In genomic region chr17:68458260-68459029, GRCh38 we compare ENCODE assay signal across 8 cellular contexts. TPM values are rescaled to one million over a fixed set of nuclear protein-coding genes. Genes with fewer than 3 reads are reported as not detected.
DNase-seq lines count a peak whose midpoint lies in the region; ATAC-seq and TF ChIP-seq lines count a peak whose summit lies in the region.

No MANE protein-coding gene starts in this region.

- H3K36me3 ChIP-seq in HAP-1 (replicated peaks) (no peaks in the 10 kb centered on the region), gastroesophageal sphincter (no peaks in the 10 kb centered on the region)

- no peaks in the 10 kb centered on the region for H3K36me3 Mint-ChIP-seq in T-helper 17 cell (ENCODE audit: low read depth)
- peaks cover 6% of the 10 kb centered on the region for H3K36me3 Mint-ChIP-seq in stimulated activated effector memory CD8-positive, alpha-beta T cell treated with anti-CD3 and anti-CD28 coated beads, Interleukin-12 subunit alpha, Interleukin-12 subunit beta, amount 100 ng/mL, for 72 hours

- ATAC-seq in T-helper 17 cell (no peak), gastroesophageal sphincter (no peak), GM21367 (IDR thresholded peaks at IDR 0.05; ENCODE audit: unreplicated experiment) (no peak), HG03354 (IDR thresholded peaks at IDR 0.05; ENCODE audit: poor library complexity, severe bottlenecking, unreplicated experiment) (no peak), HG03457 (IDR thresholded peaks at IDR 0.05; ENCODE audit: unreplicated experiment) (no peak)
- ATAC-seq in stimulated activated effector memory CD8-positive, alpha-beta T cell treated with anti-CD3 and anti-CD28 coated beads, Interleukin-12 subunit alpha, Interleukin-12 subunit beta, amount 100 ng/mL, for 72 hours: peak; percentile 7

- H3K9me3 ChIP-seq in HAP-1 (no peaks in the 10 kb centered on the region), T-helper 17 cell (ENCODE audit: control insufficient read depth, low read length, poor library complexity, severe bottlenecking) (no peaks in the 10 kb centered on the region), gastroesophageal sphincter (no peaks in the 10 kb centered on the region)

- H3K27me3 Mint-ChIP-seq in T-helper 17 cell: no peaks in the 10 kb centered on the region

- no peak for TF ChIP-seq POLR2A in gastroesophageal sphincter (IDR thresholded peaks at IDR 0.05)

- H3K27me3 ChIP-seq in HAP-1 (ENCODE audit: low read depth) (no peaks in the 10 kb centered on the region), gastroesophageal sphincter (no peaks in the 10 kb centered on the region)

- H3K9me3 Mint-ChIP-seq in stimulated activated effector memory CD8-positive, alpha-beta T cell treated with anti-CD3 and anti-CD28 coated beads, Interleukin-12 subunit alpha, Interleukin-12 subunit beta, amount 100 ng/mL, for 72 hours: no peaks in the 10 kb centered on the region

- H3K4me3 ChIP-seq in HAP-1: peak overlapping the region; percentile 26
- peak overlapping the region; percentile 49 to 92 for H3K4me3 ChIP-seq in gastroesophageal sphincter

- in situ Hi-C loops in HAP-1 (cut with MboI; ENCODE audit: low sequenced_read_pairs): no loop called here

- no peak for TF ChIP-seq EP300 in gastroesophageal sphincter (IDR thresholded peaks at IDR 0.05)

- H3K27ac Mint-ChIP-seq in T-helper 17 cell: peak overlapping the region; percentile 86
- peak overlapping the region; percentile 67 for H3K27ac Mint-ChIP-seq in stimulated activated effector memory CD8-positive, alpha-beta T cell treated with anti-CD3 and anti-CD28 coated beads, Interleukin-12 subunit alpha, Interleukin-12 subunit beta, amount 100 ng/mL, for 72 hours

- peaks cover 31% of the 10 kb centered on the region for H3K4me1 ChIP-seq in HAP-1
- H3K4me1 ChIP-seq in gastroesophageal sphincter: peaks cover 0 to 46% (median 9%) of the 10 kb centered on the region in 3 donors

- peaks cover 35% of the 10 kb centered on the region for H3K4me1 Mint-ChIP-seq in T-helper 17 cell
- H3K4me1 Mint-ChIP-seq in stimulated activated effector memory CD8-positive, alpha-beta T cell treated with anti-CD3 and anti-CD28 coated beads, Interleukin-12 subunit alpha, Interleukin-12 subunit beta, amount 100 ng/mL, for 72 hours: peaks cover 65% of the 10 kb centered on the region

- H3K27ac ChIP-seq in gastroesophageal sphincter: peak overlapping the region; percentile 64 to 99 (median 95)

- no peak for TF ChIP-seq CTCF in gastroesophageal sphincter (IDR thresholded peaks at IDR 0.05)

- H3K4me3 Mint-ChIP-seq in T-helper 17 cell: peak overlapping the region; percentile 87
- H3K4me3 Mint-ChIP-seq in stimulated activated effector memory CD8-positive, alpha-beta T cell treated with anti-CD3 and anti-CD28 coated beads, Interleukin-12 subunit alpha, Interleukin-12 subunit beta, amount 100 ng/mL, for 72 hours: peak overlapping the region; percentile 90

- no peak for DNase-seq in HAP-1 (ENCODE audit: low spot score in 2 of 2)
- no peak for DNase-seq in T-helper 17 cell
- peak in 1 of 2 donors; percentile 61 for DNase-seq in stimulated activated effector memory CD8-positive, alpha-beta T cell treated with anti-CD3 and anti-CD28 coated beads, Interleukin-12 subunit alpha, Interleukin-12 subunit beta, amount 100 ng/mL, for 72 hours (ENCODE audit: low spot score in 2 of 2)
- DNase-seq in glomerular visceral epithelial cell (ENCODE audit: extremely low spot score): no peak

- 31 to 33% methylated on average over 12 of the region's 12 CpGs for WGBS in gastroesophageal sphincter (ENCODE audit: low coverage in 1 of 2), 2 donors

RNA-seq across cellular contexts. Expression of gene WIPI1, which starts 1.1 kb away (rescaled TPM):
- total RNA-seq in T-helper 17 cell: 10 to 100 TPM in 1 of 2 donors, 1 to 10 TPM in 1; 8.9 to 10.2 TPM
- total RNA-seq in gastroesophageal sphincter: 10 to 100 TPM; 22.9 to 53.2 (median 45.0) TPM

RNA-seq across cellular contexts. Expression of gene PRKAR1A, which starts 53.8 kb away (rescaled TPM):
- 100 to 1,000 TPM; 133 to 146 TPM for total RNA-seq in T-helper 17 cell
- 100 to 1,000 TPM; 267 to 390 (median 347) TPM for total RNA-seq in gastroesophageal sphincter
